Comparison of ENCODE assay signal across 11 cellular contexts in the genomic region with DNA sequence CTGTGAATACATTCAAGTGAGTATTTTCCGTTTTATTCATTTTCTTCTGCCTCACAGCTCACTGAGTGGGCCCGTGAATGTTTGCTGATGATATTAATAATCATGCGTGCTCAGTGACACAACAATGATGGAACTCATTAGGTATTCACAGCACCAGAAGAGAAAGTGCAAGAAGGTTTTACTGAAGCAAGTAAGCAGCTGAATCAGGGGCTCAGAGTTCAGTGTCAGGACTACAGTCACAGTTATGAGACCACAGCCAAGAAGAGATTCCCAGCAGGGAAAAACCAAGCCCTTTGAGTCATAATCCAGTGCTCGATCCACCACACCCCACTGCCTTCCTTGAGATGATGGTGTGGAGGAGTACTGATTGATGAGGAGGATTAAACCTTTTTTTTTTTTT.
DNase-seq lines count a peak whose midpoint lies in the region; ATAC-seq and TF ChIP-seq lines count a peak whose summit lies in the region.
"Had no signal": no experiment of that assay in that cellular context is flagged by ENCODE, and none has a peak within 500 bp of the region (broad histone marks: within the 10 kb centered on the region; RNA-seq: fewer than 3 reads in every experiment).

No MANE protein-coding gene starts in this region.

- dilution Hi-C loops in mammary epithelial cell (cut with HindIII; ENCODE audit: low sequenced_read_pairs), result no loop called here

- H3K4me3 ChIP-seq in ACC112 (ENCODE audit: low read depth, low read length) (no peak overlapping the region), mammary epithelial cell (replicated peaks in 1 of 3; ENCODE audit: insufficient read depth in 1 of 3, low read depth in 2 of 3, low read length in 3 of 3) (no peak overlapping the region)
- H3K4me3 ChIP-seq in CD8-positive, alpha-beta memory T cell (ENCODE audit: low read length), result no peak overlapping the region
- H3K4me3 ChIP-seq: BLaER1 had no signal

- peaks cover 19% of the 10 kb centered on the region for H3K27me3 Mint-ChIP-seq in activated T-helper 1 cell treated with anti-CD3 and anti-CD28 coated beads, Interleukin-12 subunit alpha, Interleukin-12 subunit beta, Interleukin-2, Interleukin-4 antibody, amounts not matched to agents 30 ng/mL and 10 ng/mL and 1 ng/mL, durations not matched to agents 14 hours and 24 hours and 36 hours (ENCODE audit: insufficient read depth)
- H3K27me3 Mint-ChIP-seq in CD8-positive, alpha-beta memory T cell, result peaks cover 19 to 44% of the 10 kb centered on the region in 2 donors
- H3K27me3 Mint-ChIP-seq: dendritic cell treated with granulocyte-macrophage colony-stimulating factor and Interleukin-4, amounts not matched to agents 40 ng/mL and 50 ng/mL, for 4 days had no signal

- H3K36me3 Mint-ChIP-seq in activated T-helper 1 cell treated with anti-CD3 and anti-CD28 coated beads, Interleukin-12 subunit alpha, Interleukin-12 subunit beta, Interleukin-2, Interleukin-4 antibody, amounts not matched to agents 30 ng/mL and 10 ng/mL and 1 ng/mL, durations not matched to agents 14 hours and 24 hours and 36 hours (ENCODE audit: low read depth), result peaks cover 1% of the 10 kb centered on the region
- H3K36me3 Mint-ChIP-seq in CD8-positive, alpha-beta memory T cell, result no peaks in the 10 kb centered on the region

- POLR2A ChIA-PET in CD8-positive, alpha-beta memory T cell (lab: Charles Lee), result no interaction called here

- no peaks in the 10 kb centered on the region for H4K20me1 ChIP-seq in mammary epithelial cell (ENCODE audit: insufficient read depth, low read length)
- H4K20me1 ChIP-seq: BLaER1 had no signal

- no peak overlapping the region for H3K4me3 Mint-ChIP-seq in activated T-helper 1 cell treated with anti-CD3 and anti-CD28 coated beads, Interleukin-12 subunit alpha, Interleukin-12 subunit beta, Interleukin-2, Interleukin-4 antibody, amounts not matched to agents 30 ng/mL and 10 ng/mL and 1 ng/mL, durations not matched to agents 14 hours and 24 hours and 36 hours
- H3K4me3 Mint-ChIP-seq in CD8-positive, alpha-beta memory T cell, result no peak overlapping the region
- H3K4me3 Mint-ChIP-seq: dendritic cell treated with granulocyte-macrophage colony-stimulating factor and Interleukin-4, amounts not matched to agents 40 ng/mL and 50 ng/mL, for 4 days had no signal

- H3K4me1 ChIP-seq in ACC112 (ENCODE audit: control insufficient read depth, insufficient read depth, low read length, unreplicated experiment), result peaks cover 9% of the 10 kb centered on the region
- peaks cover 28% of the 10 kb centered on the region for H3K4me1 ChIP-seq in mammary epithelial cell (ENCODE audit: insufficient read depth, low read length)
- H3K4me1 ChIP-seq in CD8-positive, alpha-beta memory T cell (ENCODE audit: insufficient read depth, low read length), result no peaks in the 10 kb centered on the region

- H3K9me3 ChIP-seq in mammary epithelial cell (replicated peaks; ENCODE audit: insufficient read depth, low read length), result no peaks in the 10 kb centered on the region
- H3K9me3 ChIP-seq in CD8-positive, alpha-beta memory T cell (ENCODE audit: low read length), result no peaks in the 10 kb centered on the region
- H3K9me3 ChIP-seq: BLaER1 had no signal

- no peaks in the 10 kb centered on the region for H3K79me2 ChIP-seq in ACC112 (ENCODE audit: control insufficient read depth, insufficient read depth, low read length, unreplicated experiment)
- no peaks in the 10 kb centered on the region for H3K79me2 ChIP-seq in mammary epithelial cell (ENCODE audit: insufficient read depth, low read length)

- H3K9ac ChIP-seq in mammary epithelial cell (ENCODE audit: insufficient read depth, low read length), result no peak overlapping the region
- H3K9ac ChIP-seq: BLaER1 had no signal

- in situ Hi-C loops in mammary epithelial cell (cut with MboI; ENCODE audit: low sequenced_read_pairs in 2 of 2), result no loop called here

- peak; percentile 93 for DNase-seq in HT1080 (ENCODE audit: low read depth)
- DNase-seq in mammary epithelial cell, result peak; percentile 94
- peak; percentile 95 for DNase-seq in kidney tubule cell (ENCODE audit: low spot score)
- no peak for DNase-seq in activated T-helper 1 cell treated with anti-CD3 and anti-CD28 coated beads, Interleukin-12 subunit alpha, Interleukin-12 subunit beta, Interleukin-2, Interleukin-4 antibody, amounts not matched to agents 30 ng/mL and 10 ng/mL and 1 ng/mL, durations not matched to agents 14 hours and 24 hours and 36 hours (ENCODE audit: low spot score)
- DNase-seq in CD8-positive, alpha-beta memory T cell, result no peak
- no peak for DNase-seq in NCI-H345 treated with DMSO at 0.1 percent for 48 hours (lab: John Stamatoyannopoulos, UW; ENCODE audit: unreplicated experiment)
- DNase-seq: NK-92 treated with Interleukin-12 subunit alpha and Interleukin-12 subunit beta, amount 100 ng/mL, for 24 hours had no signal

- ATAC-seq in HG03439 (IDR thresholded peaks at IDR 0.05; ENCODE audit: unreplicated experiment), result no peak

- BruUV-seq in mammary epithelial cell (replicated peaks; lab: Mats Ljungman, UMichigan), result no TSS peak

- peaks cover 18% of the 10 kb centered on the region for H3K4me1 Mint-ChIP-seq in activated T-helper 1 cell treated with anti-CD3 and anti-CD28 coated beads, Interleukin-12 subunit alpha, Interleukin-12 subunit beta, Interleukin-2, Interleukin-4 antibody, amounts not matched to agents 30 ng/mL and 10 ng/mL and 1 ng/mL, durations not matched to agents 14 hours and 24 hours and 36 hours (ENCODE audit: low read depth)
- peaks cover 4 to 8% (median 7%) of the 10 kb centered on the region in 3 donors for H3K4me1 Mint-ChIP-seq in CD8-positive, alpha-beta memory T cell

- no peak for TF ChIP-seq CTCF in mammary epithelial cell (conservative IDR thresholded peaks at IDR 0.05 in 1 of 2, IDR thresholded peaks at IDR 0.05 in 1 of 2; ENCODE audit: extremely low read depth in 1 of 2, insufficient read depth in 1 of 2, low read depth in 1 of 2, low read length in 2 of 2)

- no peak overlapping the region for H3K27ac Mint-ChIP-seq in activated T-helper 1 cell treated with anti-CD3 and anti-CD28 coated beads, Interleukin-12 subunit alpha, Interleukin-12 subunit beta, Interleukin-2, Interleukin-4 antibody, amounts not matched to agents 30 ng/mL and 10 ng/mL and 1 ng/mL, durations not matched to agents 14 hours and 24 hours and 36 hours
- H3K27ac Mint-ChIP-seq in CD8-positive, alpha-beta memory T cell, result no peak overlapping the region
- H3K27ac Mint-ChIP-seq: dendritic cell treated with granulocyte-macrophage colony-stimulating factor and Interleukin-4, amounts not matched to agents 40 ng/mL and 50 ng/mL, for 4 days had no signal

- no peaks in the 10 kb centered on the region for H3K9me3 Mint-ChIP-seq in activated T-helper 1 cell treated with anti-CD3 and anti-CD28 coated beads, Interleukin-12 subunit alpha, Interleukin-12 subunit beta, Interleukin-2, Interleukin-4 antibody, amounts not matched to agents 30 ng/mL and 10 ng/mL and 1 ng/mL, durations not matched to agents 14 hours and 24 hours and 36 hours
- H3K9me3 Mint-ChIP-seq in CD8-positive, alpha-beta memory T cell, result no peaks in the 10 kb centered on the region
- H3K9me3 Mint-ChIP-seq: dendritic cell treated with granulocyte-macrophage colony-stimulating factor and Interleukin-4, amounts not matched to agents 40 ng/mL and 50 ng/mL, for 4 days had no signal

- H3K4me2 ChIP-seq in mammary epithelial cell (ENCODE audit: insufficient read depth, low read depth, low read length), result no peak overlapping the region
- H3K4me2 ChIP-seq: BLaER1 had no signal

- H3K36me3 ChIP-seq in ACC112 (ENCODE audit: insufficient read depth, low read length) (no peaks in the 10 kb centered on the region), mammary epithelial cell (ENCODE audit: insufficient read depth, low read length) (no peaks in the 10 kb centered on the region)
- H3K36me3 ChIP-seq in CD8-positive, alpha-beta memory T cell (ENCODE audit: insufficient read depth, low read length), result no peaks in the 10 kb centered on the region
- H3K36me3 ChIP-seq: BLaER1 had no signal

- H3K27ac ChIP-seq in ACC112 (ENCODE audit: low read depth, low read length), result peak overlapping the region; percentile 72
- H3K27ac ChIP-seq in mammary epithelial cell (ENCODE audit: insufficient read depth, low read depth, low read length), result peak overlapping the region; percentile 44
- H3K27ac ChIP-seq in CD8-positive, alpha-beta memory T cell (ENCODE audit: low read depth, low read length), result no peak overlapping the region
- H3K27ac ChIP-seq: BLaER1 had no signal

- H2AFZ ChIP-seq in ACC112 (ENCODE audit: low read length, unreplicated experiment), result peak overlapping the region; percentile 56
- no peak overlapping the region for H2AFZ ChIP-seq in mammary epithelial cell (ENCODE audit: low read depth, low read length)

- CTCF ChIA-PET in mammary epithelial cell (lab: Charles Lee; ENCODE audit: low non-redundant PET), result no interaction called here
- CTCF ChIA-PET in CD8-positive, alpha-beta memory T cell (lab: Charles Lee), result no interaction called here

- no peaks in the 10 kb centered on the region for H3K27me3 ChIP-seq in ACC112 (ENCODE audit: insufficient read depth, low read length)
- no peaks in the 10 kb centered on the region for H3K27me3 ChIP-seq in mammary epithelial cell (ENCODE audit: insufficient read depth, low read length)
- peaks cover 3% of the 10 kb centered on the region for H3K27me3 ChIP-seq in CD8-positive, alpha-beta memory T cell (ENCODE audit: insufficient read depth, low read length, poor library complexity, severe bottlenecking)
- H3K27me3 ChIP-seq: BLaER1 had no signal

- intact Hi-C loops in mammary epithelial cell (cut with micrococcal nuclease), result no loop called here
- intact Hi-C loops in activated T-helper 1 cell treated with anti-CD3 and anti-CD28 coated beads, Interleukin-12 subunit alpha, Interleukin-12 subunit beta, Interleukin-2, Interleukin-4 antibody, amounts not matched to agents 30 ng/mL and 10 ng/mL and 1 ng/mL, durations not matched to agents 14 hours and 24 hours and 36 hours (cut with micrococcal nuclease), result no loop called here

- WGBS in mammary epithelial cell (ENCODE audit: low coverage, missing lambda C conversion rate), result 59% methylated on average over 4 of the region's 4 CpGs

Comparison
In these comparisons a context has a peak if more than half of its experiments do, and no peak if none do; other contexts are left out.
1. DNase-seq: peak in HT1080 (single experiment), mammary epithelial cell (single experiment) and kidney tubule cell (single experiment); none in activated T-helper 1 cell treated with anti-CD3 and anti-CD28 coated beads, Interleukin-12 subunit alpha, Interleukin-12 subunit beta, Interleukin-2, Interleukin-4 antibody, amounts not matched to agents 30 ng/mL and 10 ng/mL and 1 ng/mL, durations not matched to agents 14 hours and 24 hours and 36 hours (single experiment), CD8-positive, alpha-beta memory T cell (0 of 5) and NCI-H345 treated with DMSO at 0.1 percent for 48 hours (single experiment).